8 cellular contexts compared by ENCODE assay signal in the genomic region with DNA sequence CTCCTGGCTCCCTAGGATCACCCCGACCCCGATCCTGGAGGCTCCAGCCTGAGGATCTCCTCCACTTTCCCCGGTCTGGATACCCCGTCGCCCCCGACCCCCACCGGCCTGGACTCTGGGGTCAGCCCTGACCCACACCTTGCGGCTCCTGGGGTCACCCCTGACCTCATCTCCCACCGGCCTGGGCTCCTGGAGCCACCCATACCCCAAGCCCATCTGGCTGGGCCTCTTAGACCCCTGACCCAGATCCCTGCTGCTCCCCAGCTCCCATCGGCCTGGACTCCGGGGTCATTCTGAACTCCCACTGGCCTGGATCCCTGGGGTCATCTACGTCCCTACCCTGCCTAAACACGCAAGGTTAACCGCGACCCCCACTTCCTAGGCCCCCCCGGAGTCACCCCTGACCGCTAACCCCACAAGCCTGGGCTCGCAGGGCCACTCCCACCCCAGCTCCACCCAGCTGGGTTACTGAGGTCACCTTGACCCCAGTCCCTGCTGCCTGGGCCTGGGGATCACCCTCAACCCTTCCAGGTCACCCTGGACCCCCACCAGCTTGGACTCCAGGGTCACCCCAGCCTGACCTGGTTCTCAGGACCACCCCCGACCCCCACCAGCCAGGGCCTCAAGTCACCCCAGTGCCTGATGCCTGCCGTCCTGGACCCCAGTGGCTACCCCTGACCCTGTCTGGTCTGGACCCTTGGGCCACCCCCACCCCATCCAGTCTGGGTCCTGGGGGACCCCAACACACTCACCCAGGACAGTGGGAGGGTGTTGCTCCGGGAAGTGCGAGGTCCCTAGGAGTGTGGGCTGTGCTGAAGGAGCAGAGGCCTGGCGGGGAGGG. TPM values are rescaled to one million over a fixed set of nuclear protein-coding genes. Genes with fewer than 3 reads are reported as not detected.
DNase-seq lines count a peak whose midpoint lies in the region; ATAC-seq, FAIRE-seq and TF ChIP-seq lines count a peak whose summit lies in the region.

No MANE protein-coding gene starts in this region.

- POLR2A ChIA-PET in AG04450 (lab: Yijun Ruan, JAX), result interaction anchor here (0.8 to 3.4 kb wide), 4 partner anchors 15 to 42 kb away, joined by 3 to 26 read pairs (median 6); no protein-coding TSS in a partner anchor

- peaks cover 1% of the 10 kb centered on the region for H3K27me3 Mint-ChIP-seq in IgD-negative memory B cell
- no peaks in the 10 kb centered on the region for H3K27me3 Mint-ChIP-seq in activated T-cell treated with anti-CD3 and anti-CD28 coated beads, Interleukin-2, amount 50 U/mL, for 72 hours (ENCODE audit: low read depth)

- no peak for TF ChIP-seq POLR2A in GM12891 (IDR thresholded peaks at IDR 0.05; ENCODE audit: low read depth, low read length)

- peaks cover 21 to 30% (median 25%) of the 10 kb centered on the region in 3 donors for H3K4me1 Mint-ChIP-seq in IgD-negative memory B cell
- peaks cover 45% of the 10 kb centered on the region for H3K4me1 Mint-ChIP-seq in activated T-cell treated with anti-CD3 and anti-CD28 coated beads, Interleukin-2, amount 50 U/mL, for 72 hours (ENCODE audit: low read depth)

- intact Hi-C loops in Right ventricle myocardium inferior (cut with DNase I), result loop anchor here (2.0 kb wide), 1 partner anchor 62 kb away; no protein-coding TSS in a partner anchor

- H3K4me3 ChIP-seq in AG04450 (ENCODE audit: low read depth, low read length) (peak overlapping the region; percentile 87), retinal pigment epithelial cell (ENCODE audit: low read length) (peak overlapping the region; percentile 89)

- H3K9me3 ChIP-seq in AG04450 (ENCODE audit: control insufficient read depth, insufficient read depth, low read length), result no peaks in the 10 kb centered on the region

- FAIRE-seq in GM12891 (lab: Jason Lieb, UNC), result no peak

- H3K27ac Mint-ChIP-seq in IgD-negative memory B cell, result peak overlapping the region; percentile 90 to 98 (median 95)
- H3K27ac Mint-ChIP-seq in activated T-cell treated with anti-CD3 and anti-CD28 coated beads, Interleukin-2, amount 50 U/mL, for 72 hours, result peak overlapping the region; percentile 96

- no peaks in the 10 kb centered on the region for H3K9me3 Mint-ChIP-seq in IgD-negative memory B cell
- no peaks in the 10 kb centered on the region for H3K9me3 Mint-ChIP-seq in activated T-cell treated with anti-CD3 and anti-CD28 coated beads, Interleukin-2, amount 50 U/mL, for 72 hours

- H3K27me3 ChIP-seq in AG04450 (ENCODE audit: control insufficient read depth, insufficient read depth, low read length), result no peaks in the 10 kb centered on the region

- H3K36me3 Mint-ChIP-seq in IgD-negative memory B cell, result peaks cover 4% of the 10 kb centered on the region
- peaks cover 5 to 9% of the 10 kb centered on the region in 2 donors for H3K36me3 Mint-ChIP-seq in activated T-cell treated with anti-CD3 and anti-CD28 coated beads, Interleukin-2, amount 50 U/mL, for 72 hours (ENCODE audit: insufficient read depth in 2 of 2)

- peak in 1 of 2 donors; percentile 19 for ATAC-seq in activated T-cell treated with anti-CD3 and anti-CD28 coated beads, Interleukin-2, amount 50 U/mL, for 72 hours (replicated peaks in 1 of 2)
- peak; percentile 29 for ATAC-seq in Right ventricle myocardium inferior

- TF ChIP-seq CTCF in AG04450 (IDR thresholded peaks at IDR 0.05; ENCODE audit: low read depth, low read length) (no peak), retinal pigment epithelial cell (conservative IDR thresholded peaks at IDR 0.05; ENCODE audit: low read depth, low read length) (no peak)

- H3K4me3 Mint-ChIP-seq in IgD-negative memory B cell, result peak overlapping the region; percentile 92 to 98 (median 94)
- peak overlapping the region; percentile 90 to 93 for H3K4me3 Mint-ChIP-seq in activated T-cell treated with anti-CD3 and anti-CD28 coated beads, Interleukin-2, amount 50 U/mL, for 72 hours

- peak overlapping the region; percentile 95 for H3K27ac ChIP-seq in AG04450 (ENCODE audit: low read depth, low read length)

- CTCF ChIA-PET in AG04450 (lab: Charles Lee), result no interaction called here

- DNase-seq in AG04450 (ENCODE audit: low read depth, low spot score) (no peak), Right ventricle myocardium inferior (ENCODE audit: missing footprints) (no peak), retinal pigment epithelial cell (ENCODE audit: low read depth) (no peak), GM19238 (ENCODE audit: insufficient read length, low spot score) (no peak), GM12891 (ENCODE audit: insufficient read length, low spot score) (no peak), foreskin melanocyte (no peak)
- peak; percentile 40 to 46 for DNase-seq in activated T-cell treated with anti-CD3 and anti-CD28 coated beads, Interleukin-2, amount 50 U/mL, for 72 hours

TF ChIP-seq in GM12891, 5 proteins besides CTCF, POLR2A, EP300 and RAD21:
- TF ChIP-seq PAX5 (IDR thresholded peaks at IDR 0.05; ENCODE audit: insufficient read depth, low read length, severe bottlenecking) (no peak), SPI1 (IDR thresholded peaks at IDR 0.05; ENCODE audit: low read depth, low read length) (no peak), POLR2AphosphoS5 (IDR thresholded peaks at IDR 0.05; ENCODE audit: low read depth, low read length) (no peak; the same call in 1 of the 2 replicates), TAF1 (IDR thresholded peaks at IDR 0.05; ENCODE audit: low read depth, low read length) (no peak), POU2F2 (IDR thresholded peaks at IDR 0.05; ENCODE audit: low read depth, low read length) (no peak)

RNA-seq across cellular contexts. Expression of a gene that starts 1.2 kb away (rescaled TPM):
- polyA plus RNA-seq in AG04450 (2011; rRNA removed) (3.4 and 4.7 TPM in 2 replicates), IgD-negative memory B cell (2.3 TPM)
- 13.2 and 14.5 TPM in 2 replicates for polyA minus RNA-seq in AG04450 (2011; rRNA and poly(A)+ RNA removed)
- total RNA-seq in activated T-cell treated with anti-CD3 and anti-CD28 coated beads, Interleukin-2, amount 50 U/mL, for 72 hours, result 10 to 100 TPM; 38.6 to 41.0 TPM
- total RNA-seq in Right ventricle myocardium inferior, result 16.8 TPM
- polyA plus RNA-seq in GM12891 (2012; ENCODE audit: low read depth, missing spikeins), result 5.0 TPM

Comparison
In these comparisons a context has a peak if more than half of its experiments do, and no peak if none do; other contexts are left out.
1. DNase-seq: peak in activated T-cell treated with anti-CD3 and anti-CD28 coated beads, Interleukin-2, amount 50 U/mL, for 72 hours (2 of 2); none in AG04450 (single experiment), Right ventricle myocardium inferior (single experiment), retinal pigment epithelial cell (single experiment), GM19238 (single experiment), GM12891 (single experiment) and foreskin melanocyte (single experiment).